ENCODE assay signal across 18 cellular contexts in genomic region chr4:111879539-111879938, GRCh38.
"Had no signal": no experiment of that assay in that cellular context is flagged by ENCODE, and none has a peak within 500 bp of the region (broad histone marks: within the 10 kb centered on the region; RNA-seq: fewer than 3 reads in every experiment).

No MANE protein-coding gene starts in this region.

- H3K27ac ChIP-seq: gastroesophageal sphincter, tibial artery, uterus, WERI-Rb-1 had no signal

- H3K4me3 ChIP-seq: gastroesophageal sphincter, tibial artery, uterus had no signal

- H3K27me3 Mint-ChIP-seq: activated CD4-positive, alpha-beta memory T cell treated with anti-CD3 and anti-CD28 coated beads for 36 hours; activated CD8-positive, alpha-beta memory T cell treated with anti-CD3 and anti-CD28 coated beads, Interleukin-2, amount 10 ng/mL, durations not matched to agents 7 days and 5 days; activated naive CD4-positive, alpha-beta T cell treated with anti-CD3 and anti-CD28 coated beads, Interleukin-2, amount 10 ng/mL, durations not matched to agents 7 days and 5 days had no signal

- H3K4me3 Mint-ChIP-seq: activated CD4-positive, alpha-beta memory T cell treated with anti-CD3 and anti-CD28 coated beads for 36 hours; activated CD8-positive, alpha-beta memory T cell treated with anti-CD3 and anti-CD28 coated beads, Interleukin-2, amount 10 ng/mL, durations not matched to agents 7 days and 5 days; activated naive CD4-positive, alpha-beta T cell treated with anti-CD3 and anti-CD28 coated beads, Interleukin-2, amount 10 ng/mL, durations not matched to agents 7 days and 5 days; natural killer cell had no signal

- H3K4me1 Mint-ChIP-seq: activated CD8-positive, alpha-beta memory T cell treated with anti-CD3 and anti-CD28 coated beads, Interleukin-2, amount 10 ng/mL, durations not matched to agents 7 days and 5 days; activated naive CD4-positive, alpha-beta T cell treated with anti-CD3 and anti-CD28 coated beads, Interleukin-2, amount 10 ng/mL, durations not matched to agents 7 days and 5 days; natural killer cell had no signal

- DNase-seq: activated CD4-positive, alpha-beta memory T cell treated with anti-CD3 and anti-CD28 coated beads for 36 hours; activated CD8-positive, alpha-beta memory T cell treated with anti-CD3 and anti-CD28 coated beads, Interleukin-2, amount 10 ng/mL, durations not matched to agents 7 days and 5 days; activated naive CD4-positive, alpha-beta T cell treated with anti-CD3 and anti-CD28 coated beads, Interleukin-2, amount 10 ng/mL, durations not matched to agents 7 days and 5 days; activated T-cell treated with anti-CD3 and anti-CD28 coated beads, Interleukin-2, amount 50 U/mL, for 1 hour; erythroblast; islet precursor cell; mammary epithelial cell; natural killer cell; nucleus accumbens; posterior cingulate gyrus; retina; stimulated activated CD4-positive, alpha-beta T cell treated with anti-CD3 and anti-CD28 coated beads, Interleukin-4, amount 100 ng/mL, for 1 hour; stimulated activated naive CD4-positive, alpha-beta T cell; tibial artery; uterus; WERI-Rb-1 had no signal

- H3K9me3 Mint-ChIP-seq: activated CD4-positive, alpha-beta memory T cell treated with anti-CD3 and anti-CD28 coated beads for 36 hours; activated naive CD4-positive, alpha-beta T cell treated with anti-CD3 and anti-CD28 coated beads, Interleukin-2, amount 10 ng/mL, durations not matched to agents 7 days and 5 days; activated T-helper 2 cell treated with anti-CD3 and anti-CD28 coated beads, Interferon-gamma antibody, Interleukin-2, Interleukin-4, amounts not matched to agents 10 μg/mL and 5 μg/mL and 100 μg/mL, durations not matched to agents 14 hours and 24 hours and 36 hours; natural killer cell had no signal

- H3K27ac Mint-ChIP-seq: activated CD4-positive, alpha-beta memory T cell treated with anti-CD3 and anti-CD28 coated beads for 36 hours; activated CD8-positive, alpha-beta memory T cell treated with anti-CD3 and anti-CD28 coated beads, Interleukin-2, amount 10 ng/mL, durations not matched to agents 7 days and 5 days; activated naive CD4-positive, alpha-beta T cell treated with anti-CD3 and anti-CD28 coated beads, Interleukin-2, amount 10 ng/mL, durations not matched to agents 7 days and 5 days; activated T-helper 2 cell treated with anti-CD3 and anti-CD28 coated beads, Interferon-gamma antibody, Interleukin-2, Interleukin-4, amounts not matched to agents 10 μg/mL and 5 μg/mL and 100 μg/mL, durations not matched to agents 14 hours and 24 hours and 36 hours; natural killer cell had no signal

- H3K4me1 ChIP-seq: gastroesophageal sphincter, tibial artery, uterus had no signal

- ATAC-seq: activated CD8-positive, alpha-beta memory T cell treated with anti-CD3 and anti-CD28 coated beads, Interleukin-2, amount 10 ng/mL, durations not matched to agents 7 days and 5 days; gastroesophageal sphincter; natural killer cell had no signal

- H3K27me3 ChIP-seq: gastroesophageal sphincter, tibial artery, uterus had no signal

- H3K9me3 ChIP-seq: gastroesophageal sphincter, tibial artery, uterus had no signal

- H3K36me3 ChIP-seq: gastroesophageal sphincter, tibial artery, uterus, WERI-Rb-1 had no signal

- H3K36me3 Mint-ChIP-seq: activated CD4-positive, alpha-beta memory T cell treated with anti-CD3 and anti-CD28 coated beads for 36 hours; activated CD8-positive, alpha-beta memory T cell treated with anti-CD3 and anti-CD28 coated beads, Interleukin-2, amount 10 ng/mL, durations not matched to agents 7 days and 5 days; activated naive CD4-positive, alpha-beta T cell treated with anti-CD3 and anti-CD28 coated beads, Interleukin-2, amount 10 ng/mL, durations not matched to agents 7 days and 5 days; natural killer cell had no signal
